ENCODE assay signal across 20 cellular contexts in genomic region chr6:165630544-165630953, GRCh38. TPM values are rescaled to one million over a fixed set of nuclear protein-coding genes. Genes with fewer than 3 reads are reported as not detected.
"Had no signal": no experiment of that assay in that cellular context is flagged by ENCODE, and none has a peak within 500 bp of the region (broad histone marks: within the 10 kb centered on the region; RNA-seq: fewer than 3 reads in every experiment).

No MANE protein-coding gene starts in this region.

- H3K27me3 ChIP-seq: body of pancreas, neural progenitor cell, ovary, right lobe of liver, stomach, upper lobe of right lung had no signal

- ATAC-seq: body of pancreas; right lobe of liver; stimulated activated effector memory CD8-positive, alpha-beta T cell treated with anti-CD3 and anti-CD28 coated beads, Interleukin-12 subunit alpha, Interleukin-12 subunit beta, amount 100 ng/mL, for 72 hours; upper lobe of right lung had no signal

- H3K4me3 ChIP-seq: body of pancreas, dorsolateral prefrontal cortex, lung, neural progenitor cell, ovary, right lobe of liver, stomach, upper lobe of right lung had no signal

- H3K36me3 ChIP-seq: neural progenitor cell, ovary, right lobe of liver, stomach, upper lobe of right lung, WERI-Rb-1 had no signal

- H3K9me3 ChIP-seq: body of pancreas, ovary, right lobe of liver, stomach, upper lobe of right lung had no signal

- H3K4me1 ChIP-seq: body of pancreas, neural progenitor cell, right lobe of liver, upper lobe of right lung had no signal

- H3K4me2 ChIP-seq: neural progenitor cell had no signal

- H3K27ac ChIP-seq: body of pancreas, dorsolateral prefrontal cortex, neural progenitor cell, ovary, right lobe of liver, stomach, upper lobe of right lung, WERI-Rb-1 had no signal

- H2AFZ ChIP-seq: neural progenitor cell had no signal

- FAIRE-seq: colon, keratinocyte had no signal

- DNase-seq: activated CD4-positive, alpha-beta T cell treated with anti-CD3 and anti-CD28 coated beads, Interleukin-2, amount 50 U/mL, for 4 hours; activated gamma-delta T cell treated with Interleukin-2 at 50 U/mL for 16 hours; body of pancreas; dorsolateral prefrontal cortex; erythroblast; foreskin melanocyte; glutamatergic neuron; ovary; right lobe of liver; stimulated activated CD4-positive, alpha-beta T cell treated with anti-CD3 and anti-CD28 coated beads, Interleukin-4, amount 100 ng/mL, for 24 hours; stomach; upper lobe of right lung; WERI-Rb-1 had no signal

RNA-seq across cellular contexts. Expression of gene PDE10A, which starts 32.5 kb away (rescaled TPM):
- total RNA-seq: activated CD8-positive, alpha-beta memory T cell treated with anti-CD3 and anti-CD28 coated beads for 36 hours; T-helper 2 cell treated with Interferon-gamma antibody and Interleukin-4, amounts not matched to agents 100 ng/mL and 5 ng/mL, for 36 hours had no signal
- polyA plus RNA-seq: keratinocyte had no signal
